ENCODE assay signal across 22 cellular contexts in the genomic region with DNA sequence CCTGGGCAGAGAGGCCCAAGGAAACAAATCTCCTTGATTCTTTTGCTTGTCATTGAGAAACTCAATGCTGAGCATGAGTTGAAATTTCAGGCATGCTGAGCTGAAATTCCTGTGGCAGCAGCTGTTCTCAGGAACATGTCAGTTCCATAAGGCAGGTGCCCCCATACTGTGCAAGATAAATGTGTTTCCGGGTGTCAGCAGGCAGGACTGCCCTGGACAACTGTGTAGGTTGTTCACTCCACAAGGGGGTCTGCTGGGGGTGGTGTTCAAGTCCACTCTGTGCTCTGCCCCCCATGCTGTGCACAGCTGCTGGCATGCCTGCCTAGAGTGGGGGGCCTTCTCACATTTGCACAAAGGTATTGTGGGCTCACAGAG.
DNase-seq lines count a peak whose midpoint lies in the region; ATAC-seq and TF ChIP-seq lines count a peak whose summit lies in the region.
"Had no signal": no experiment of that assay in that cellular context is flagged by ENCODE, and none has a peak within 500 bp of the region (broad histone marks: within the 10 kb centered on the region; RNA-seq: fewer than 3 reads in every experiment).

No MANE protein-coding gene starts in this region.

- H3K4me1 Mint-ChIP-seq in H9: peaks cover 14 to 18% of the 10 kb centered on the region in 2 experiments
- H3K4me1 Mint-ChIP-seq: memory B cell; naive thymus-derived CD8-positive, alpha-beta T cell had no signal

- H3K4me1 ChIP-seq in H9 (ENCODE audit: insufficient read depth, low read length) (peaks cover 11% of the 10 kb centered on the region; the same call in 1 of the 2 replicates), neuronal stem cell (ENCODE audit: control insufficient read depth in 2 of 2, insufficient read depth in 1 of 2, low read depth in 1 of 2, low read length in 2 of 2) (peaks cover 15 to 20% of the 10 kb centered on the region in 2 donors), gastroesophageal sphincter (no peaks in the 10 kb centered on the region)
- H3K4me1 ChIP-seq: HAP-1 had no signal

- TF ChIP-seq CTCF in H9 (conservative IDR thresholded peaks at IDR 0.05): no peak
- TF ChIP-seq CTCF in gastroesophageal sphincter (IDR thresholded peaks at IDR 0.05): no peak

- H2AK5ac ChIP-seq in H9 (ENCODE audit: insufficient read length, low read length) (no peak overlapping the region), neuronal stem cell (ENCODE audit: low read depth, low read length) (no peak overlapping the region)

- H3K56ac ChIP-seq in H9 (ENCODE audit: insufficient read length, low read depth, low read length): no peak overlapping the region

- no peaks in the 10 kb centered on the region for H3K79me2 ChIP-seq in H9 (ENCODE audit: insufficient read depth, low read length)

- no peak overlapping the region for H3K9ac ChIP-seq in H9 (ENCODE audit: extremely low read depth, insufficient read length, low read length)
- H3K9ac ChIP-seq in neuronal stem cell (ENCODE audit: low read depth, low read length, poor library complexity): no peak overlapping the region

- DNase-seq in H9 (no peak), neuronal stem cell (ENCODE audit: low spot score) (no peak), hippocampal formation (lab: John Stamatoyannopoulos, UW) (no peak), left colon (no peak)
- DNase-seq: activated CD4-positive, alpha-beta T cell treated with anti-CD3 and anti-CD28 coated beads for 1 hour; activated CD8-positive, alpha-beta T cell treated with anti-CD3 and anti-CD28 coated beads, Interleukin-2, amount 10 ng/mL, durations not matched to agents 7 days and 5 days; activated gamma-delta T cell treated with Interleukin-2 at 50 U/mL for 16 hours; CD4-positive, alpha-beta T cell; central memory CD4-positive, alpha-beta T cell; DMS153; hypothalamus; Karpas-422; NCI-H1048; NCI-H2029; NCI-H345; NCI-H82 had no signal

- H3K23ac ChIP-seq in H9 (ENCODE audit: insufficient read length, low read depth, low read length) (no peak overlapping the region), neuronal stem cell (ENCODE audit: low read depth, low read length, poor library complexity) (no peak overlapping the region)

- H2BK12ac ChIP-seq in H9 (ENCODE audit: insufficient read length, low read depth, low read length) (no peak overlapping the region), neuronal stem cell (ENCODE audit: low read length) (no peak overlapping the region)

- no peaks in the 10 kb centered on the region for H3K9me3 ChIP-seq in H9 (ENCODE audit: control insufficient read depth, low read depth, low read length)
- H3K9me3 ChIP-seq in neuronal stem cell (replicated peaks in 1 of 2; ENCODE audit: control insufficient read depth in 2 of 2, insufficient read depth in 1 of 2, low read depth in 1 of 2, low read length in 2 of 2): peaks cover 0 to 4% of the 10 kb centered on the region in 2 donors
- no peaks in the 10 kb centered on the region for H3K9me3 ChIP-seq in gastroesophageal sphincter
- H3K9me3 ChIP-seq: HAP-1 had no signal

- H3K14ac ChIP-seq in H9 (ENCODE audit: insufficient read depth, low read length) (no peak overlapping the region), neuronal stem cell (ENCODE audit: low read length) (no peak overlapping the region)

- no peaks in the 10 kb centered on the region for H3K23me2 ChIP-seq in H9 (ENCODE audit: insufficient read length, low read depth, low read length, poor library complexity, severe bottlenecking)

- H3K79me1 ChIP-seq in H9 (ENCODE audit: insufficient read depth, low read depth, low read length, poor library complexity, severe bottlenecking): no peaks in the 10 kb centered on the region
- peaks cover 1% of the 10 kb centered on the region for H3K79me1 ChIP-seq in neuronal stem cell (ENCODE audit: low read depth, low read length)

- no peak overlapping the region for H4K5ac ChIP-seq in H9 (ENCODE audit: insufficient read length, low read depth, low read length)

- TF ChIP-seq RAD21 in Ishikawa (IDR thresholded peaks at IDR 0.05; ENCODE audit: low read depth): no peak

- intact Hi-C loops in left colon (cut with DNase I, micrococcal nuclease): no loop called here

- no peak overlapping the region for H2BK15ac ChIP-seq in H9 (ENCODE audit: low read depth, low read length)
- no peak overlapping the region for H2BK15ac ChIP-seq in neuronal stem cell (ENCODE audit: low read length)

- H3K36me3 Mint-ChIP-seq in H9 (ENCODE audit: insufficient read depth in 1 of 3, low read depth in 3 of 3): peaks cover 0 to 6% (median 4%) of the 10 kb centered on the region in 3 experiments; a peak in 4 of 7 replicates
- H3K36me3 Mint-ChIP-seq: naive thymus-derived CD8-positive, alpha-beta T cell had no signal

- H4K8ac ChIP-seq in H9 (replicated peaks; ENCODE audit: insufficient read length, low read depth, low read length): no peak overlapping the region
- no peak overlapping the region for H4K8ac ChIP-seq in neuronal stem cell (ENCODE audit: low read depth, low read length)

- H4K20me1 ChIP-seq in H9 (ENCODE audit: control insufficient read depth, insufficient read depth, insufficient read length): no peaks in the 10 kb centered on the region

- H2BK5ac ChIP-seq in H9 (ENCODE audit: insufficient read length, low read length) (no peak overlapping the region), neuronal stem cell (ENCODE audit: low read length) (no peak overlapping the region)

- H3K4me3 ChIP-seq in neuronal stem cell (ENCODE audit: low read length in 2 of 2): no peak overlapping the region
- H3K4me3 ChIP-seq in gastroesophageal sphincter: no peak overlapping the region
- H3K4me3 ChIP-seq: HAP-1 had no signal

- peaks cover 3% of the 10 kb centered on the region in 2 experiments; a peak in 4 of 5 replicates for H3K9me3 Mint-ChIP-seq in H9
- H3K9me3 Mint-ChIP-seq: CD4-positive, alpha-beta T cell had no signal

- H3K27me3 ChIP-seq in H9 (ENCODE audit: insufficient read depth, low read length) (no peaks in the 10 kb centered on the region), neuronal stem cell (ENCODE audit: control insufficient read depth in 3 of 3, insufficient read depth in 3 of 3, low read depth in 1 of 3, low read length in 3 of 3) (no peaks in the 10 kb centered on the region), gastroesophageal sphincter (no peaks in the 10 kb centered on the region)

- no peak for ATAC-seq in gastroesophageal sphincter
- ATAC-seq in left colon: no peak
- ATAC-seq: activated CD8-positive, alpha-beta T cell treated with anti-CD3 and anti-CD28 coated beads, Interleukin-2, amount 10 ng/mL, durations not matched to agents 7 days and 5 days; naive thymus-derived CD8-positive, alpha-beta T cell had no signal

- no peak overlapping the region for H3K27ac ChIP-seq in H9 (ENCODE audit: insufficient read length, low read depth, low read length)
- peak overlapping the region; percentile 29 for H3K27ac ChIP-seq in cingulate gyrus (ENCODE audit: low read depth, low read length)
- no peak overlapping the region for H3K27ac ChIP-seq in neuronal stem cell (replicated peaks; ENCODE audit: low read length)
- no peak overlapping the region for H3K27ac ChIP-seq in gastroesophageal sphincter

- no peak overlapping the region for H3T11ph ChIP-seq in H9 (ENCODE audit: low read length)

- no peak for TF ChIP-seq EP300 in Ishikawa (IDR thresholded peaks at IDR 0.05; ENCODE audit: borderline replicate concordance)
- no peak for TF ChIP-seq EP300 in gastroesophageal sphincter (IDR thresholded peaks at IDR 0.05)

- H3K27ac Mint-ChIP-seq in H9: peak overlapping the region; percentile 77 to 98 (median 91)
- H3K27ac Mint-ChIP-seq: activated CD8-positive, alpha-beta T cell treated with anti-CD3 and anti-CD28 coated beads, Interleukin-2, amount 10 ng/mL, durations not matched to agents 7 days and 5 days; CD4-positive, alpha-beta T cell; memory B cell; naive thymus-derived CD8-positive, alpha-beta T cell had no signal

- H3K4me2 ChIP-seq in H9 (ENCODE audit: insufficient read depth, insufficient read length, low read length) (no peak overlapping the region), neuronal stem cell (ENCODE audit: insufficient read depth, low read length, poor library complexity, severe bottlenecking) (no peak overlapping the region)

- H3K4ac ChIP-seq in H9 (ENCODE audit: low read depth, low read length) (no peak overlapping the region), neuronal stem cell (ENCODE audit: low read length) (no peak overlapping the region)

- no peaks in the 10 kb centered on the region for H3K36me3 ChIP-seq in neuronal stem cell (replicated peaks in 1 of 2; ENCODE audit: control insufficient read depth in 2 of 2, insufficient read depth in 2 of 2, low read length in 2 of 2)
- H3K36me3 ChIP-seq in gastroesophageal sphincter: no peaks in the 10 kb centered on the region
- H3K36me3 ChIP-seq: HAP-1 had no signal

- TF ChIP-seq POLR2A in gastroesophageal sphincter (IDR thresholded peaks at IDR 0.05): no peak

- H3K18ac ChIP-seq in H9 (ENCODE audit: insufficient read length, low read depth, low read length): no peak overlapping the region
- peak overlapping the region; percentile 50 for H3K18ac ChIP-seq in neuronal stem cell (ENCODE audit: low read length)

- no peak overlapping the region for H2BK20ac ChIP-seq in H9 (ENCODE audit: low read depth, low read length, poor library complexity, severe bottlenecking)

- H4K91ac ChIP-seq in H9 (ENCODE audit: insufficient read length, low read depth, low read length) (no peak overlapping the region), neuronal stem cell (ENCODE audit: low read depth, low read length, poor library complexity) (no peak overlapping the region)

- H2BK120ac ChIP-seq in H9 (ENCODE audit: low read depth, low read length, poor library complexity, severe bottlenecking) (no peak overlapping the region), neuronal stem cell (ENCODE audit: low read depth, low read length) (no peak overlapping the region)

- no peak overlapping the region for H3K4me3 Mint-ChIP-seq in H9
- H3K4me3 Mint-ChIP-seq: activated CD8-positive, alpha-beta T cell treated with anti-CD3 and anti-CD28 coated beads, Interleukin-2, amount 10 ng/mL, durations not matched to agents 7 days and 5 days; CD4-positive, alpha-beta T cell; memory B cell; naive thymus-derived CD8-positive, alpha-beta T cell had no signal

- no CpG with 5 or more reads among the region's 1 CpG for WGBS in H9 (ENCODE audit: extremely low coverage, insufficient read length, low lambda C conversion rate)
- WGBS in neuronal stem cell (ENCODE audit: extremely low coverage in 2 of 2, insufficient read length in 2 of 2, insufficient replicate concordance in 1 of 2), 2 donors: no CpG with 5 or more reads among the region's 1 CpG
- WGBS in gastroesophageal sphincter (ENCODE audit: low coverage in 1 of 2), 2 donors: no CpG with 5 or more reads among the region's 1 CpG

- no peaks in the 10 kb centered on the region for H3K27me3 Mint-ChIP-seq in H9 (ENCODE audit: low read depth)

- H2AFZ ChIP-seq in H9 (ENCODE audit: low read length) (no peak overlapping the region), neuronal stem cell (ENCODE audit: low read length) (no peak overlapping the region)

TF ChIP-seq in Ishikawa, 13 proteins besides CTCF, POLR2A, EP300 and RAD21:
- TF ChIP-seq TEAD4 (IDR thresholded peaks at IDR 0.05) (peak; percentile 76), NFIC (IDR thresholded peaks at IDR 0.05) (no peak)
